ENCODE assay signal across 29 cellular contexts in genomic region chr6:5986847-5987246, GRCh38. TPM values are rescaled to one million over a fixed set of nuclear protein-coding genes. Genes with fewer than 3 reads are reported as not detected.
A peak's percentile ranks its signal among the peaks of the same experiment; 100 is the strongest.
DNase-seq lines count a peak whose midpoint lies in the region; ATAC-seq and TF ChIP-seq lines count a peak whose summit lies in the region.
"Had no signal": no experiment of that assay in that cellular context is flagged by ENCODE, and none has a peak within 500 bp of the region (broad histone marks: within the 10 kb centered on the region; RNA-seq: fewer than 3 reads in every experiment).

No MANE protein-coding gene starts in this region.

- H3K4me3 ChIP-seq in coronary artery: no peak overlapping the region
- H3K4me3 ChIP-seq: GM12878, GM23248, K562 had no signal

- no peak overlapping the region for H3K4me3 Mint-ChIP-seq in T-helper 1 cell treated with Interleukin-12 subunit alpha and Interleukin-12 subunit beta and Interleukin-4 antibody, amounts not matched to agents 30 μg/mL and 1 μg/mL, for 36 hours
- H3K4me3 Mint-ChIP-seq in activated CD8-positive, alpha-beta memory T cell treated with anti-CD3 and anti-CD28 coated beads, Interleukin-2, amount 10 ng/mL, durations not matched to agents 7 days and 5 days: no peak overlapping the region
- peak overlapping the region; percentile 9 for H3K4me3 Mint-ChIP-seq in T-helper 17 cell
- H3K4me3 Mint-ChIP-seq: CD14-positive monocyte; CD8-positive, alpha-beta memory T cell had no signal

- peak; percentile 57 for ATAC-seq in activated CD8-positive, alpha-beta memory T cell treated with anti-CD3 and anti-CD28 coated beads, Interleukin-2, amount 10 ng/mL, durations not matched to agents 7 days and 5 days
- ATAC-seq in T-helper 17 cell: no peak
- ATAC-seq: GM12878, K562 had no signal

- peaks cover 2% of the 10 kb centered on the region for H3K9me3 ChIP-seq in T-helper 17 cell (ENCODE audit: control insufficient read depth, low read length, poor library complexity, severe bottlenecking)
- H3K9me3 ChIP-seq: BE2C had no signal

- peaks cover 5% of the 10 kb centered on the region for H3K9me3 Mint-ChIP-seq in T-helper 1 cell treated with Interleukin-12 subunit alpha and Interleukin-12 subunit beta and Interleukin-4 antibody, amounts not matched to agents 30 μg/mL and 1 μg/mL, for 36 hours
- H3K9me3 Mint-ChIP-seq in activated CD8-positive, alpha-beta memory T cell treated with anti-CD3 and anti-CD28 coated beads, Interleukin-2, amount 10 ng/mL, durations not matched to agents 7 days and 5 days (ENCODE audit: low read depth): no peaks in the 10 kb centered on the region
- H3K9me3 Mint-ChIP-seq: CD8-positive, alpha-beta memory T cell had no signal

- DNase-seq in T-helper 1 cell: no peak
- DNase-seq in activated CD8-positive, alpha-beta memory T cell treated with anti-CD3 and anti-CD28 coated beads, Interleukin-2, amount 10 ng/mL, durations not matched to agents 7 days and 5 days: no peak
- no peak for DNase-seq in activated CD8-positive, alpha-beta memory T cell treated with anti-CD3 and anti-CD28 coated beads, Interleukin-2, amount 50 U/mL, for 4 hours
- DNase-seq in T-helper 17 cell: no peak
- DNase-seq in coronary artery (ENCODE audit: low spot score): peak; percentile 11
- DNase-seq in effector CD8-positive, alpha-beta T cell (lab: John Stamatoyannopoulos, UW): no peak
- DNase-seq in dedifferentiated amniotic fluid mesenchymal stem cell (ENCODE audit: extremely low spot score): no peak
- DNase-seq: BE2C; CD8-positive, alpha-beta memory T cell; DMS 273 treated with DMSO at 0.1 percent for 48 hours; DMS79; EL; GDM1; GM23248; H7; MV-4-11; NCI-H1105; NCI-H146; NCI-H1930; NCI-H2107; NCI-H446; NCI-H524 treated with DMSO at 0.1 percent for 48 hours; NCI-H774 had no signal

- CTCF ChIA-PET in activated CD8-positive, alpha-beta memory T cell treated with anti-CD3 and anti-CD28 coated beads, Interleukin-2, amount 10 ng/mL, durations not matched to agents 7 days and 5 days (lab: Charles Lee): no interaction called here

- peaks cover 36% of the 10 kb centered on the region for H3K4me1 Mint-ChIP-seq in T-helper 1 cell treated with Interleukin-12 subunit alpha and Interleukin-12 subunit beta and Interleukin-4 antibody, amounts not matched to agents 30 μg/mL and 1 μg/mL, for 36 hours (ENCODE audit: low read depth)
- H3K4me1 Mint-ChIP-seq in activated CD8-positive, alpha-beta memory T cell treated with anti-CD3 and anti-CD28 coated beads, Interleukin-2, amount 10 ng/mL, durations not matched to agents 7 days and 5 days: peaks cover 25% of the 10 kb centered on the region
- H3K4me1 Mint-ChIP-seq in T-helper 17 cell: peaks cover 10% of the 10 kb centered on the region

- H3K27ac Mint-ChIP-seq in T-helper 1 cell treated with Interleukin-12 subunit alpha and Interleukin-12 subunit beta and Interleukin-4 antibody, amounts not matched to agents 30 μg/mL and 1 μg/mL, for 36 hours: peak overlapping the region; percentile 47
- H3K27ac Mint-ChIP-seq in activated CD8-positive, alpha-beta memory T cell treated with anti-CD3 and anti-CD28 coated beads, Interleukin-2, amount 10 ng/mL, durations not matched to agents 7 days and 5 days: no peak overlapping the region
- H3K27ac Mint-ChIP-seq in T-helper 17 cell: peak overlapping the region; percentile 2
- H3K27ac Mint-ChIP-seq: CD8-positive, alpha-beta memory T cell had no signal

- H3K27ac ChIP-seq in coronary artery: no peak overlapping the region
- H3K27ac ChIP-seq: 22Rv1, GM23248 had no signal

- H3K36me3 Mint-ChIP-seq in T-helper 1 cell treated with Interleukin-12 subunit alpha and Interleukin-12 subunit beta and Interleukin-4 antibody, amounts not matched to agents 30 μg/mL and 1 μg/mL, for 36 hours (ENCODE audit: low read depth): peaks cover 3% of the 10 kb centered on the region
- H3K36me3 Mint-ChIP-seq in activated CD8-positive, alpha-beta memory T cell treated with anti-CD3 and anti-CD28 coated beads, Interleukin-2, amount 10 ng/mL, durations not matched to agents 7 days and 5 days: no peaks in the 10 kb centered on the region
- H3K36me3 Mint-ChIP-seq in T-helper 17 cell (ENCODE audit: low read depth): peaks cover 9% of the 10 kb centered on the region
- H3K36me3 Mint-ChIP-seq: CD14-positive monocyte had no signal

- no peak for TF ChIP-seq CTCF in coronary artery (IDR thresholded peaks at IDR 0.05)

- H3K27me3 Mint-ChIP-seq in T-helper 1 cell treated with Interleukin-12 subunit alpha and Interleukin-12 subunit beta and Interleukin-4 antibody, amounts not matched to agents 30 μg/mL and 1 μg/mL, for 36 hours (ENCODE audit: low read depth): peaks cover 28% of the 10 kb centered on the region
- peaks cover 64% of the 10 kb centered on the region for H3K27me3 Mint-ChIP-seq in activated CD8-positive, alpha-beta memory T cell treated with anti-CD3 and anti-CD28 coated beads, Interleukin-2, amount 10 ng/mL, durations not matched to agents 7 days and 5 days
- peaks cover 55% of the 10 kb centered on the region for H3K27me3 Mint-ChIP-seq in T-helper 17 cell

RNA-seq across cellular contexts. Expression of gene NRN1, which starts 19.9 kb away (rescaled TPM):
- total RNA-seq in activated CD8-positive, alpha-beta memory T cell treated with anti-CD3 and anti-CD28 coated beads, Interleukin-2, amount 10 ng/mL, durations not matched to agents 7 days and 5 days: 1 to 10 TPM in 1 of 2 experiments, under 1 TPM in 1; 0.26 to 1.7 TPM
- under 1 TPM in 1 of 2 donors, not detected in 1; 0.31 TPM for total RNA-seq in T-helper 17 cell
- total RNA-seq: H7, K562, MCF 10A had no signal
